9 cellular contexts compared by ENCODE assay signal in genomic region chr15:52730163-52730562, GRCh38. TPM values are rescaled to one million over a fixed set of nuclear protein-coding genes. Genes with fewer than 3 reads are reported as not detected.
DNase-seq lines count a peak whose midpoint lies in the region; ATAC-seq and TF ChIP-seq lines count a peak whose summit lies in the region.
"Had no signal": no experiment of that assay in that cellular context is flagged by ENCODE, and none has a peak within 500 bp of the region (broad histone marks: within the 10 kb centered on the region; RNA-seq: fewer than 3 reads in every experiment).

No MANE protein-coding gene starts in this region.

- TF ChIP-seq CTCF in esophagus squamous epithelium (IDR thresholded peaks at IDR 0.05), result no peak
- TF ChIP-seq CTCF in GM20000 (IDR thresholded peaks at IDR 0.05; ENCODE audit: extremely low read depth, missing control alignments), result no peak

- peak; percentile 86 for DNase-seq in RPMI8226
- no peak for DNase-seq in esophagus squamous epithelium (lab: John Stamatoyannopoulos, UW)
- no peak for DNase-seq in SW 1271 (lab: John Stamatoyannopoulos, UW)
- DNase-seq in head of caudate nucleus, result no peak
- no peak for DNase-seq in NCI-H1930 (lab: John Stamatoyannopoulos, UW)
- no peak for DNase-seq in GM20000 (ENCODE audit: low spot score)

- no peak for TF ChIP-seq POLR2A in esophagus squamous epithelium (IDR thresholded peaks at IDR 0.05)

- H3K4me3 ChIP-seq in esophagus squamous epithelium, result no peak overlapping the region

- intact Hi-C loops in esophagus squamous epithelium (cut with DNase I) (loop anchor here (10.0 kb wide), 1 partner anchor 405 kb away; no protein-coding TSS in a partner anchor), head of caudate nucleus (cut with DNase I) (no loop called here)

- H3K27me3 ChIP-seq in esophagus squamous epithelium, result no peaks in the 10 kb centered on the region

- H3K27ac ChIP-seq in esophagus squamous epithelium, result peak overlapping the region; percentile 13 to 66 (median 39)

- 38 to 50% methylated on average over 4 of the region's 4 CpGs for WGBS in esophagus squamous epithelium, 2 donors

- H3K4me1 ChIP-seq in esophagus squamous epithelium, result peaks cover 0 to 19% (median 17%) of the 10 kb centered on the region in 3 donors

- peak; percentile 85 for ATAC-seq in GM18498 (IDR thresholded peaks at IDR 0.05; ENCODE audit: unreplicated experiment)
- ATAC-seq in HG02588 (IDR thresholded peaks at IDR 0.05; ENCODE audit: unreplicated experiment), result peak; percentile 63

- H3K36me3 ChIP-seq in esophagus squamous epithelium, result no peaks in the 10 kb centered on the region

- H3K9me3 ChIP-seq in esophagus squamous epithelium, result no peaks in the 10 kb centered on the region

RNA-seq across cellular contexts. Expression of gene ATOSA, which starts 51.0 kb away (rescaled TPM):
- total RNA-seq in esophagus squamous epithelium, result 10 to 100 TPM; 38.9 to 69.8 (median 44.5) TPM

RNA-seq across cellular contexts. Expression of gene ONECUT1, which starts 60.0 kb away (rescaled TPM):
- total RNA-seq in esophagus squamous epithelium, result not detected
- total RNA-seq: T-helper 2 cell treated with Interferon-gamma antibody and Interleukin-4, amounts not matched to agents 100 ng/mL and 5 ng/mL, for 36 hours had no signal
